Comparison of ENCODE assay signal across 1 cellular context in genomic region chr10:122949296-122949695, GRCh38.
TF ChIP-seq lines count a peak whose summit lies in the region.

No MANE protein-coding gene starts in this region.

TF ChIP-seq in IMR-90, 13 proteins besides CTCF, POLR2A, EP300 and RAD21 (continued from another document):
- TF ChIP-seq, protein P1, sequence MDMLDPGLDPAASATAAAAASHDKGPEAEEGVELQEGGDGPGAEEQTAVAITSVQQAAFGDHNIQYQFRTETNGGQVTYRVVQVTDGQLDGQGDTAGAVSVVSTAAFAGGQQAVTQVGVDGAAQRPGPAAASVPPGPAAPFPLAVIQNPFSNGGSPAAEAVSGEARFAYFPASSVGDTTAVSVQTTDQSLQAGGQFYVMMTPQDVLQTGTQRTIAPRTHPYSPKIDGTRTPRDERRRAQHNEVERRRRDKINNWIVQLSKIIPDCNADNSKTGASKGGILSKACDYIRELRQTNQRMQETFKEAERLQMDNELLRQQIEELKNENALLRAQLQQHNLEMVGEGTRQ (IDR thresholded peaks at IDR 0.05; ENCODE audit: low read depth, low read length) = no peak
- TF ChIP-seq, protein P2, sequence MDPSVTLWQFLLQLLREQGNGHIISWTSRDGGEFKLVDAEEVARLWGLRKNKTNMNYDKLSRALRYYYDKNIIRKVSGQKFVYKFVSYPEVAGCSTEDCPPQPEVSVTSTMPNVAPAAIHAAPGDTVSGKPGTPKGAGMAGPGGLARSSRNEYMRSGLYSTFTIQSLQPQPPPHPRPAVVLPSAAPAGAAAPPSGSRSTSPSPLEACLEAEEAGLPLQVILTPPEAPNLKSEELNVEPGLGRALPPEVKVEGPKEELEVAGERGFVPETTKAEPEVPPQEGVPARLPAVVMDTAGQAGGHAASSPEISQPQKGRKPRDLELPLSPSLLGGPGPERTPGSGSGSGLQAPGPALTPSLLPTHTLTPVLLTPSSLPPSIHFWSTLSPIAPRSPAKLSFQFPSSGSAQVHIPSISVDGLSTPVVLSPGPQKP (IDR thresholded peaks at IDR 0.05; ENCODE audit: borderline replicate concordance, low read depth, low read length) = no peak
